In genomic region chr16:81006472-81007311, GRCh38 we compare ENCODE assay signal across 8 cellular contexts. TPM values are rescaled to one million over a fixed set of nuclear protein-coding genes. Genes with fewer than 3 reads are reported as not detected.
A peak's percentile ranks its signal among the peaks of the same experiment; 100 is the strongest.
DNase-seq lines count a peak whose midpoint lies in the region; ATAC-seq and TF ChIP-seq lines count a peak whose summit lies in the region.

TSS of gene CENPN (plus strand) at chr16:81007214. CDS start at chr16:81011940, 4,726 bp downstream.
TSS of gene CMC2 (minus strand) at chr16:81006885. CDS start at chr16:80997394, 9,491 bp downstream.

- H2BK120ac ChIP-seq in trophoblast cell (ENCODE audit: insufficient read depth, low read length, poor library complexity), result peak within 1 kb of the TSS; percentile 92

- H3K18ac ChIP-seq in trophoblast cell (ENCODE audit: low read length), result peak within 1 kb of the TSS; percentile 81

- DNase-seq in GM13977 (ENCODE audit: low spot score), result peak; percentile 90
- peak; percentile 94 for DNase-seq in NCI-H146 (lab: John Stamatoyannopoulos, UW)
- peak; percentile 96 to 99 (median 98) for DNase-seq in T-cell
- peak; percentile 99 for DNase-seq in cardiac septum (ENCODE audit: low spot score)
- peak; percentile 99 for DNase-seq in trophoblast cell
- peak; percentile 99 for DNase-seq in transverse colon

- no peaks in the 10 kb centered on the region for H3K9me3 Mint-ChIP-seq in T-cell

- TF ChIP-seq EP300 in transverse colon (IDR thresholded peaks at IDR 0.05; ENCODE audit: low read depth), result no peak

- H3K4me2 ChIP-seq in trophoblast cell (ENCODE audit: low read length), result peak within 1 kb of the TSS; percentile 55

- peak within 1 kb of the TSS; percentile 88 to 97 (median 93) for H3K4me3 Mint-ChIP-seq in T-cell

- in situ Hi-C loops in GM13977 (cut with MboI; ENCODE audit: low pct_unique_long_range_greater_than_20kb, low sequenced_read_pairs, unreplicated experiment), result no loop called here
- in situ Hi-C loops in transverse colon (cut with MboI; ENCODE audit: low pct_ligation_motif_present in 1 of 4, low pct_unique_long_range_greater_than_20kb in 1 of 4, low sequenced_read_pairs in 3 of 4), result loop anchor here in 1 of 4 donors (25.0 kb wide), 1 partner anchor 306 kb away; the partner anchor contains the start of gene GAN

- POLR2A ChIA-PET in T-cell (lab: Charles Lee), result interaction anchor here in 1 of 2 donors (2.0 kb wide), 1 partner anchor 70 kb away, joined by 9 read pairs; the partner anchor contains the start of gene C16orf46

- peak within 1 kb of the TSS; percentile 74 for H2AFZ ChIP-seq in trophoblast cell (ENCODE audit: insufficient read depth, low read length, poor library complexity)

- peak; percentile 77 for ATAC-seq in HG02870 (IDR thresholded peaks at IDR 0.05; ENCODE audit: unreplicated experiment)
- peak; percentile 82 to 86 (median 85) for ATAC-seq in T-cell (replicated peaks in 1 of 4)

- peaks cover 14% of the 10 kb centered on the region for H3K79me2 ChIP-seq in trophoblast cell (ENCODE audit: control insufficient read depth, insufficient read depth, low read length, poor library complexity)

- H3K4me3 ChIP-seq in trophoblast cell (ENCODE audit: low read depth, low read length), result peak within 1 kb of the TSS; percentile 92
- peak within 1 kb of the TSS; percentile 76 to 95 (median 86) for H3K4me3 ChIP-seq in transverse colon

- intact Hi-C loops in cardiac septum (cut with DNase I) (loop anchor here (10.0 kb wide), 1 partner anchor 1158 kb away; no protein-coding TSS in a partner anchor), transverse colon (cut with DNase I; ENCODE audit: low total_unique reads) (loop anchor here (1.0 to 10.0 kb wide), 3 partner anchors 29 to 1242 kb away; partner anchors contain the start of genes ATMIN and GCSH)

- H3K9ac ChIP-seq in trophoblast cell (ENCODE audit: low read length), result peak within 1 kb of the TSS; percentile 98

- WGBS in adipose tissue, 3 donors, result 0 to 1% (median 0%) methylated on average over 63 to 80 of the region's 80 CpGs
- WGBS in trophoblast cell (ENCODE audit: extremely low coverage, insufficient coverage, insufficient read length), result no CpG with 5 or more reads among the region's 80 CpGs
- 0% methylated on average over 78 of the region's 80 CpGs; no CpG with 5 or more reads in 1 of the 2 donors for WGBS in transverse colon (ENCODE audit: low coverage in 1 of 2), 2 donors

- peak within 1 kb of the TSS; percentile 73 for H2BK12ac ChIP-seq in trophoblast cell (ENCODE audit: low read length)

- H4K8ac ChIP-seq in trophoblast cell (ENCODE audit: low read depth, low read length), result peak within 1 kb of the TSS; percentile 86

- peak within 1 kb of the TSS; percentile 100 for H3K27ac Mint-ChIP-seq in T-cell

- H3K9me3 ChIP-seq in trophoblast cell (ENCODE audit: insufficient read depth, low read depth, low read length), result no peaks in the 10 kb centered on the region
- H3K9me3 ChIP-seq in transverse colon, result no peaks in the 10 kb centered on the region

- peaks cover 46 to 51% (median 48%) of the 10 kb centered on the region in 3 donors for H3K4me1 Mint-ChIP-seq in T-cell

- CTCF ChIA-PET in T-cell (lab: Charles Lee), result interaction anchor here in 1 of 2 donors (0.6 to 4.9 kb wide), 6 partner anchors 9 to 81 kb away, joined by 3 to 29 read pairs (median 4); partner anchors contain the start of genes ATMIN and C16orf46

- peaks cover under 1% of the 10 kb centered on the region for H3K36me3 Mint-ChIP-seq in T-cell

- peak within 1 kb of the TSS; percentile 76 for H3K4ac ChIP-seq in trophoblast cell (ENCODE audit: low read depth, low read length)

- H3K23ac ChIP-seq in trophoblast cell (ENCODE audit: low read length), result no peak within 1 kb of the TSS

- no peak for TF ChIP-seq CTCF in GM13977 (IDR thresholded peaks at IDR 0.05; ENCODE audit: extremely low read depth, insufficient read depth, missing control alignments)
- no peak for TF ChIP-seq CTCF in transverse colon (IDR thresholded peaks at IDR 0.05)

- H3K27ac ChIP-seq in adipose tissue (ENCODE audit: low read depth, low read length) (peak within 1 kb of the TSS; percentile 44), trophoblast cell (ENCODE audit: low read depth, low read length) (peak within 1 kb of the TSS; percentile 86), transverse colon (peak within 1 kb of the TSS; percentile 96 to 100 (median 98))

- no peaks in the 10 kb centered on the region for H3K27me3 Mint-ChIP-seq in T-cell

- peak within 1 kb of the TSS; percentile 85 for H2BK5ac ChIP-seq in trophoblast cell (ENCODE audit: low read depth, low read length, poor library complexity)

- peak within 1 kb of the TSS; percentile 92 for H4K91ac ChIP-seq in trophoblast cell (ENCODE audit: low read depth, low read length)

- peak; percentile 91 for TF ChIP-seq POLR2A in transverse colon (IDR thresholded peaks at IDR 0.05)

- H3K14ac ChIP-seq in trophoblast cell (ENCODE audit: low read length), result peak within 1 kb of the TSS; percentile 88

- peaks cover 12% of the 10 kb centered on the region for H3K79me1 ChIP-seq in trophoblast cell (ENCODE audit: low read length)

- peak within 1 kb of the TSS; percentile 53 for H2AK5ac ChIP-seq in trophoblast cell (ENCODE audit: low read length)

- peaks cover 2 to 3% of the 10 kb centered on the region in 2 experiments for H3K4me1 ChIP-seq in trophoblast cell (ENCODE audit: control insufficient read depth in 1 of 2, insufficient read depth in 2 of 2, low read length in 2 of 2)
- H3K4me1 ChIP-seq in transverse colon, result peaks cover 4 to 29% (median 21%) of the 10 kb centered on the region in 4 donors

- H3K36me3 ChIP-seq in trophoblast cell (ENCODE audit: control insufficient read depth in 1 of 2, insufficient read depth in 2 of 2, low read length in 2 of 2) (peaks cover 5 to 6% of the 10 kb centered on the region in 2 experiments), transverse colon (no peaks in the 10 kb centered on the region)

- H4K12ac ChIP-seq in trophoblast cell (ENCODE audit: low read depth, low read length), result peak within 1 kb of the TSS; percentile 60

- H3K27me3 ChIP-seq in trophoblast cell (ENCODE audit: insufficient read depth, low read length) (no peaks in the 10 kb centered on the region), transverse colon (no peaks in the 10 kb centered on the region)

RNA-seq across cellular contexts. Expression of gene CENPN, which starts in this region (rescaled TPM):
- total RNA-seq in T-cell (1 to 10 TPM; 1.3 to 9.0 (median 2.8) TPM), cardiac septum (10.0 TPM), transverse colon (10 to 100 TPM in 2 of 4 donors, 1 to 10 TPM in 2; 4.9 to 12.7 (median 8.5) TPM)
- 1 to 10 TPM; 2.6 to 7.0 (median 6.6) TPM for polyA plus RNA-seq in adipose tissue
- polyA plus RNA-seq in trophoblast cell (2013), result 51.1 and 54.3 TPM in 2 replicates

RNA-seq across cellular contexts. Expression of gene CMC2, which starts in this region (rescaled TPM):
- total RNA-seq in T-cell, result 10 to 100 TPM; 29.9 to 56.1 (median 38.1) TPM
- polyA plus RNA-seq in adipose tissue, result 10 to 100 TPM; 43.4 to 77.3 (median 66.1) TPM
- 112 TPM for total RNA-seq in cardiac septum
- 133 and 138 TPM in 2 replicates for polyA plus RNA-seq in trophoblast cell (2013)
- 10 to 100 TPM in 3 of 4 donors, 1 to 10 TPM in 1; 2.8 to 42.9 (median 29.8) TPM for total RNA-seq in transverse colon

Comparison
In these comparisons a context has a peak if more than half of its experiments do, and no peak if none do; other contexts are left out.
1. Peak in every context shown above with its lines: DNase-seq, ATAC-seq, H3K4me3 ChIP-seq and H3K27ac ChIP-seq.
2. H3K27ac ChIP-seq: peak in every context shown above with its lines; median percentile 98 in transverse colon; 86 in trophoblast cell; 44 in adipose tissue.